ENCODE assay signal across 8 cellular contexts in the genomic region with DNA sequence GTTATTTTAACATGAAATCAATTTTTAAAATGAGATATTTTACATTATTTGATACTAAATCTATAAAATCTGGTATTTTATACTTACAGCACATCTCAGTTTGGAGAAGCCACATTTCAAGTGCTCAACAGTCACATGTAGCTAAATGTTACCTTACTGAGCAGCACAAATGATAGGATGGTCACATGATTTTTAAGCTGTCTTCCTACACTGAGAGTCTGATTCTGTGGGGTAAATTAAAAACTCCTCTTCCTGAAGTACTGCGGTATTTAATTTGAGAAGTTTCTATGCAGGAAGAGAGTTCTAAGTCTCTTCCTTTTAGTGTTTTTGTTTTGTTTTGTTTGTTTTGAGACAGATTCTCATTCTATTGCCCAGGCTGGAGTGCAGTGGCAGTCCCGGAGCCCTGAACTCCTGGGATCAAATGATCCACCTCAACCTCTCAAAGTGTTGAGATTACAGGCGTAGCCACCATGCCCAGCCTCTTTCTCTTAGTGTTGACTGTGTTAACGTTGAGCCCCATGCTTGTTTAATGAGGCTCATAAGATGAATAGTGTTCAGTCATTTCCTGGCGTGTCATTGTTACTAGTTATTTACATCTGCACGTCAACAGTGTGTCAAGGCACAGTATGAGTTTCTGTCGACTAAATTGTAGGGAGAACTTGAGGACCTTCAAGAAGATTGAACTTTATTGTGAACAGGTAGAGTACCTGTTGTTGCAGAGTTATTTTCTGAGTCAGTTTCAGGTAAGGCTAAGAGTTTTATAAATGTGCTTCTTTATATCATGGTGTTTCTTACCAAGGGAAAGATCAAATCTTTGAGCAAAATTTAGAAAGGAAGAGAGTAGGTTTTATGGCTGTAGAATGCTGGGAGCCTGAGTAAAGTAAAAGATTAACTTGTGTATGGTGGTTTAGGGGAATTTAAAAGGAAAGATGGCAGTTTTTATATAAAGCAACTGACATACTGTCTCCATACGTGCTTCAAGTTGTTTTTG. TPM values are rescaled to one million over a fixed set of nuclear protein-coding genes. Genes with fewer than 3 reads are reported as not detected.
DNase-seq lines count a peak whose midpoint lies in the region; ATAC-seq lines count a peak whose summit lies in the region.

No MANE protein-coding gene starts in this region.

- H3K4me3 ChIP-seq in SJSA1 = no peak overlapping the region
- peak overlapping the region in 1 of 2 donors; percentile 19 for H3K4me3 ChIP-seq in duodenal mucosa (ENCODE audit: low read depth in 1 of 2, low read length in 2 of 2)
- peak overlapping the region in 1 of 3 donors; percentile 19 for H3K4me3 ChIP-seq in skeletal muscle tissue (ENCODE audit: low read length in 3 of 3)

- ATAC-seq in GM18498 (IDR thresholded peaks at IDR 0.05; ENCODE audit: unreplicated experiment) = no peak

- H3K4me1 ChIP-seq in SJSA1 (replicated peaks) (peaks cover 25% of the 10 kb centered on the region), duodenal mucosa (ENCODE audit: control insufficient read depth in 1 of 2, insufficient read depth in 2 of 2, low read length in 2 of 2) (peaks cover 28 to 31% of the 10 kb centered on the region in 2 donors), skeletal muscle tissue (ENCODE audit: control insufficient read depth in 3 of 3, insufficient read depth in 3 of 3, low read length in 3 of 3) (peaks cover 24 to 36% (median 29%) of the 10 kb centered on the region in 3 donors)

- H3K9ac ChIP-seq in duodenal mucosa (ENCODE audit: low read depth in 1 of 2, low read length in 2 of 2) (peak overlapping the region in 1 of 2 donors; percentile 36), skeletal muscle tissue (ENCODE audit: low read depth in 1 of 3, low read length in 3 of 3) (peak overlapping the region in 2 of 3 donors; percentile 33 to 41)

- H3K27me3 ChIP-seq in SJSA1 (replicated peaks) (no peaks in the 10 kb centered on the region), duodenal mucosa (ENCODE audit: control insufficient read depth in 1 of 2, insufficient read depth in 2 of 2, low read length in 2 of 2) (no peaks in the 10 kb centered on the region), skeletal muscle tissue (ENCODE audit: control insufficient read depth in 3 of 3, insufficient read depth in 3 of 3, low read length in 3 of 3) (no peaks in the 10 kb centered on the region)

- H3K36me3 ChIP-seq in SJSA1 (peaks cover 9% of the 10 kb centered on the region), duodenal mucosa (ENCODE audit: control insufficient read depth in 1 of 2, insufficient read depth in 2 of 2, low read length in 2 of 2) (no peaks in the 10 kb centered on the region), skeletal muscle tissue (ENCODE audit: control insufficient read depth in 3 of 3, insufficient read depth in 3 of 3, low read length in 3 of 3) (no peaks in the 10 kb centered on the region)

- no peaks in the 10 kb centered on the region for H3K9me3 ChIP-seq in SJSA1 (replicated peaks)
- H3K9me3 ChIP-seq in duodenal mucosa (ENCODE audit: control insufficient read depth in 1 of 2, low read length in 2 of 2) = no peaks in the 10 kb centered on the region
- H3K9me3 ChIP-seq in skeletal muscle tissue (ENCODE audit: control insufficient read depth in 3 of 3, low read length in 3 of 3) = no peaks in the 10 kb centered on the region

- DNase-seq in NCI-H1417 (lab: John Stamatoyannopoulos, UW) = peak in 2 of 3 experiments; percentile 10 to 56
- no peak for DNase-seq in NCI-H1417 treated with DMSO at 0.1 percent for 48 hours (lab: John Stamatoyannopoulos, UW)
- peak in 1 of 2 experiments; percentile 53 for DNase-seq in SJSA1 (ENCODE audit: low read depth in 1 of 2, low spot score in 2 of 2)
- no peak for DNase-seq in AG20443 (ENCODE audit: low spot score)
- no peak for DNase-seq in AG08395 (ENCODE audit: low spot score)

- H3K27ac ChIP-seq in SJSA1 = peak overlapping the region; percentile 33
- H3K27ac ChIP-seq in duodenal mucosa (ENCODE audit: low read depth, low read length) = peak overlapping the region; percentile 55
- peak overlapping the region; percentile 31 for H3K27ac ChIP-seq in skeletal muscle tissue (ENCODE audit: low read depth, low read length)

RNA-seq across cellular contexts. Expression of a gene that starts 3.3 kb away (rescaled TPM):
- 19.0 and 21.1 TPM in 2 replicates for total RNA-seq in SJSA1 (2014; rRNA removed; shearing (Covaris generic))
- 15.1 TPM for total RNA-seq in skeletal muscle tissue

RNA-seq across cellular contexts. Expression of a gene that starts 3.5 kb away (rescaled TPM):
- total RNA-seq in SJSA1 (2014; rRNA removed; shearing (Covaris generic)) = 21.1 and 31.6 TPM in 2 replicates
- total RNA-seq in skeletal muscle tissue = 21.4 TPM

Comparison
In these comparisons a context has a peak if more than half of its experiments do, and no peak if none do; other contexts are left out.
1. DNase-seq: peak in NCI-H1417 (2 of 3); none in NCI-H1417 treated with DMSO at 0.1 percent for 48 hours (single experiment), AG20443 (single experiment) and AG08395 (single experiment).
2. Peak in every context shown above with its lines, with median percentiles within 50 percentile points of each other: H3K27ac ChIP-seq.